10 cellular contexts compared by ENCODE assay signal in the genomic region with DNA sequence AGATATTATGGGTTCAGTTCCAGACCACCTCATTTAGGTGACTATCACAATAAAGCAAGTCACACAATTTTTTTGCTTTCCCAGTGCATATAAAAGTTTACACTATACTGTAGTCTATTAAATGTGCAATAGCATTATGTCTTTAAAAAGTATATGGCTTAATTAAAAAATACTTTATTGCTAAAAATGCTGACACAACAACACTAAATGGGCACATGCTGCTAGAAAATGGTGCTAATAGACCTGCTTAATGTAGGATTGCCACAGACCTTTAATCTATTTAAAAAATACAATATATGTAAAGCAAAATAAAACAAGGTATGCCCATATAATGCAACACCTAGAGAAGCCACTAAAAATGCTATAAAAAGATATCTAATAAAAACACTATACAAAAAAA. TPM values are rescaled to one million over a fixed set of nuclear protein-coding genes. Genes with fewer than 3 reads are reported as not detected.
"Had no signal": no experiment of that assay in that cellular context is flagged by ENCODE, and none has a peak within 500 bp of the region (broad histone marks: within the 10 kb centered on the region; RNA-seq: fewer than 3 reads in every experiment).

No MANE protein-coding gene starts in this region.

- FAIRE-seq: HTR-8/SVneo had no signal

- DNase-seq: Karpas-422, Kasumi-1, KBM-7, KG1 had no signal

- H3K4me2 ChIP-seq: KMS-11 had no signal

- H3K27ac ChIP-seq: HL-60, KMS-11 had no signal

- H3K9ac ChIP-seq: KMS-11 had no signal

RNA-seq across cellular contexts. Expression of a gene that starts 27.1 kb away (rescaled TPM):
- total RNA-seq: HT-29, HT1080 had no signal
- polyA plus RNA-seq: IgD-negative memory B cell had no signal
